12 cellular contexts compared by ENCODE assay signal in the genomic region with DNA sequence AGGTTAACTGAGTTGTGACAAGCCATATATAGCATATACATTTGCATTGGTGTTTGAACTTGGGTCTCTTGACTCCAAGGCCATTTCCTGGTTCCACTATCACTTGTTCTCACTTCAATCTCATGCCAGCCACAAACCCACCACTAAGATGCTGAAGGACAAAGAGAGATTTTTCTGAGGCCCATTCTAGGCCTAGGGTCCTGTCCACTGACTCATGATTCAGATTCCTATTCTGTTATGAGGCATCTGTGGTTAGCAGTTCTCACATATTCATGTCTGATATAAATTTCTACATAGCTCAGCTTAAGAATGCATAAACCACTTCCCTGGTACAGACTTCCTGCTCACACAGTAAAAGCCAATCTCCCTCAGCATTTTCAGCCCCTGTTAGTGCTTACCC.
DNase-seq lines count a peak whose midpoint lies in the region; ATAC-seq and TF ChIP-seq lines count a peak whose summit lies in the region.
"Had no signal": no experiment of that assay in that cellular context is flagged by ENCODE, and none has a peak within 500 bp of the region (broad histone marks: within the 10 kb centered on the region; RNA-seq: fewer than 3 reads in every experiment).

No MANE protein-coding gene starts in this region.

- intact Hi-C loops in uterus (cut with DNase I; ENCODE audit: low total_unique reads), result no loop called here

- H3K9me3 ChIP-seq in uterus, result no peaks in the 10 kb centered on the region

- no peak for TF ChIP-seq POLR2A in uterus (IDR thresholded peaks at IDR 0.05)

- no peaks in the 10 kb centered on the region for H3K27me3 ChIP-seq in uterus

- ATAC-seq in GM18861 (IDR thresholded peaks at IDR 0.05; ENCODE audit: unreplicated experiment) (peak; percentile 57), HG02973 (IDR thresholded peaks at IDR 0.05; ENCODE audit: unreplicated experiment) (peak; percentile 61), GM18517 (IDR thresholded peaks at IDR 0.05; ENCODE audit: unreplicated experiment) (no peak)
- ATAC-seq: HCT116 had no signal

- H3K27ac ChIP-seq in uterus, result no peak overlapping the region
- H3K27ac ChIP-seq: WERI-Rb-1 had no signal

- no peak for TF ChIP-seq CTCF in uterus (IDR thresholded peaks at IDR 0.05)

- no peak overlapping the region for H3K4me3 ChIP-seq in uterus

- DNase-seq in amniotic epithelial cell (ENCODE audit: low read depth) (peak; percentile 94), renal cortical epithelial cell (ENCODE audit: low read depth) (peak; percentile 79), DMS114 treated with DMSO at 0.1 percent for 48 hours (lab: John Stamatoyannopoulos, UW; ENCODE audit: unreplicated experiment) (no peak), uterus (no peak)
- no peak for DNase-seq in activated naive CD4-positive, alpha-beta T cell treated with anti-CD3 and anti-CD28 coated beads, Interleukin-2, amount 50 U/mL, for 16 hours
- DNase-seq: activated naive CD8-positive, alpha-beta T cell treated with anti-CD3 and anti-CD28 coated beads, Interleukin-2, amount 10 ng/mL, durations not matched to agents 7 days and 5 days; nephron progenitor cell; WERI-Rb-1 had no signal

- no peaks in the 10 kb centered on the region for H3K4me1 ChIP-seq in uterus

- H3K36me3 ChIP-seq in uterus, result no peaks in the 10 kb centered on the region
- H3K36me3 ChIP-seq: WERI-Rb-1 had no signal

Comparison
In these comparisons a context has a peak if more than half of its experiments do, and no peak if none do; other contexts are left out.
1. DNase-seq: peak in amniotic epithelial cell (single experiment) and renal cortical epithelial cell (single experiment); none in DMS114 treated with DMSO at 0.1 percent for 48 hours (single experiment), uterus (0 of 2) and activated naive CD4-positive, alpha-beta T cell treated with anti-CD3 and anti-CD28 coated beads, Interleukin-2, amount 50 U/mL, for 16 hours (single experiment).